Comparison of ENCODE assay signal across 18 cellular contexts in genomic region chr17:1078062-1078711, GRCh38.
DNase-seq lines count a peak whose midpoint lies in the region; TF ChIP-seq lines count a peak whose summit lies in the region.
"Had no signal": no experiment of that assay in that cellular context is flagged by ENCODE, and none has a peak within 500 bp of the region (broad histone marks: within the 10 kb centered on the region; RNA-seq: fewer than 3 reads in every experiment).

No MANE protein-coding gene starts in this region.

- no peak overlapping the region for H4K8ac ChIP-seq in trophoblast cell (ENCODE audit: low read depth, low read length)

- H3K27me3 ChIP-seq in HUES6 (ENCODE audit: control insufficient read depth, insufficient read depth, low read length) = peaks cover 14% of the 10 kb centered on the region; the same call in 1 of the 2 replicates
- H3K27me3 ChIP-seq in dorsolateral prefrontal cortex = peaks cover 0 to 18% (median 0%) of the 10 kb centered on the region in 45 donors
- no peaks in the 10 kb centered on the region for H3K27me3 ChIP-seq in neural progenitor cell
- H3K27me3 ChIP-seq in trophoblast cell (ENCODE audit: insufficient read depth, low read length) = no peaks in the 10 kb centered on the region
- H3K27me3 ChIP-seq in transverse colon = no peaks in the 10 kb centered on the region

- no peak overlapping the region for H3K18ac ChIP-seq in trophoblast cell (ENCODE audit: low read length)

- no peak for TF ChIP-seq POLR2A in transverse colon (IDR thresholded peaks at IDR 0.05)

- peaks cover 65% of the 10 kb centered on the region for H3K36me3 Mint-ChIP-seq in activated T-cell treated with anti-CD3 and anti-CD28 coated beads, Interleukin-2, amount 50 U/mL, for 24 hours (ENCODE audit: low read depth)
- peaks cover 8% of the 10 kb centered on the region for H3K36me3 Mint-ChIP-seq in neural progenitor cell

- TF ChIP-seq EP300 in transverse colon (IDR thresholded peaks at IDR 0.05; ENCODE audit: low read depth) = no peak

- H3K27ac Mint-ChIP-seq in activated T-cell treated with anti-CD3 and anti-CD28 coated beads, Interleukin-2, amount 50 U/mL, for 24 hours = peak overlapping the region; percentile 33
- peak overlapping the region; percentile 84 for H3K27ac Mint-ChIP-seq in neural progenitor cell
- H3K27ac Mint-ChIP-seq: activated naive CD4-positive, alpha-beta T cell treated with anti-CD3 and anti-CD28 coated beads, Interleukin-2, amount 10 ng/mL, durations not matched to agents 7 days and 5 days; CD4-positive, alpha-beta T cell had no signal

- no peak overlapping the region for H4K91ac ChIP-seq in trophoblast cell (ENCODE audit: low read depth, low read length)

- no peak overlapping the region for H3K4me3 Mint-ChIP-seq in activated T-cell treated with anti-CD3 and anti-CD28 coated beads, Interleukin-2, amount 50 U/mL, for 24 hours
- H3K4me3 Mint-ChIP-seq in neural progenitor cell = peak overlapping the region; percentile 50
- H3K4me3 Mint-ChIP-seq: activated naive CD4-positive, alpha-beta T cell treated with anti-CD3 and anti-CD28 coated beads, Interleukin-2, amount 10 ng/mL, durations not matched to agents 7 days and 5 days; CD4-positive, alpha-beta T cell had no signal

- TF ChIP-seq CTCF in dorsolateral prefrontal cortex (IDR thresholded peaks at IDR 0.05 in 54 of 56, conservative IDR thresholded peaks at IDR 0.05 in 2 of 56; ENCODE audit: low read depth in 1 of 56, partially characterized antibody in 56 of 56) (no peak), neural progenitor cell (IDR thresholded peaks at IDR 0.05) (no peak), transverse colon (IDR thresholded peaks at IDR 0.05) (no peak)

- no peak overlapping the region for H3K4ac ChIP-seq in trophoblast cell (ENCODE audit: low read depth, low read length)

- no peak overlapping the region for H2BK5ac ChIP-seq in trophoblast cell (ENCODE audit: low read depth, low read length, poor library complexity)

- no peak overlapping the region for H3K14ac ChIP-seq in trophoblast cell (ENCODE audit: low read length)

- H3K9me3 Mint-ChIP-seq in activated T-cell treated with anti-CD3 and anti-CD28 coated beads, Interleukin-2, amount 50 U/mL, for 24 hours = no peaks in the 10 kb centered on the region
- no peaks in the 10 kb centered on the region for H3K9me3 Mint-ChIP-seq in neural progenitor cell
- H3K9me3 Mint-ChIP-seq: activated naive CD4-positive, alpha-beta T cell treated with anti-CD3 and anti-CD28 coated beads, Interleukin-2, amount 10 ng/mL, durations not matched to agents 7 days and 5 days; CD4-positive, alpha-beta T cell had no signal

- in situ Hi-C loops in ACHN (cut with HindIII; ENCODE audit: low pct_ligation_motif_present, low pct_unique_long_range_greater_than_20kb, low sequenced_read_pairs) = no loop called here
- in situ Hi-C loops in transverse colon (cut with MboI; ENCODE audit: low pct_ligation_motif_present in 1 of 4, low pct_unique_long_range_greater_than_20kb in 1 of 4, low sequenced_read_pairs in 3 of 4) = no loop called here

- peaks cover 4% of the 10 kb centered on the region for H3K4me1 Mint-ChIP-seq in activated T-cell treated with anti-CD3 and anti-CD28 coated beads, Interleukin-2, amount 50 U/mL, for 24 hours (ENCODE audit: low read depth)
- H3K4me1 Mint-ChIP-seq in neural progenitor cell = peaks cover 44% of the 10 kb centered on the region
- H3K4me1 Mint-ChIP-seq: activated naive CD4-positive, alpha-beta T cell treated with anti-CD3 and anti-CD28 coated beads, Interleukin-2, amount 10 ng/mL, durations not matched to agents 7 days and 5 days had no signal

- H4K12ac ChIP-seq in trophoblast cell (ENCODE audit: low read depth, low read length) = no peak overlapping the region

- intact Hi-C loops in dorsolateral prefrontal cortex (cut with DNase I) = no loop called here
- intact Hi-C loops in transverse colon (cut with DNase I; ENCODE audit: low total_unique reads) = no loop called here

- no peak overlapping the region for H2AK5ac ChIP-seq in trophoblast cell (ENCODE audit: low read length)

- no peaks in the 10 kb centered on the region for H4K20me1 ChIP-seq in neural progenitor cell (ENCODE audit: low read depth)

- H2BK12ac ChIP-seq in trophoblast cell (ENCODE audit: low read length) = no peak overlapping the region

- H3K4me3 ChIP-seq in HUES6 (ENCODE audit: low read depth, low read length) (peak overlapping the region; percentile 37; the same call in 1 of the 2 replicates), dorsolateral prefrontal cortex (peak overlapping the region in 36 of 59 donors; percentile 3 to 44 (median 23)), neural progenitor cell (no peak overlapping the region), trophoblast cell (ENCODE audit: low read depth, low read length) (no peak overlapping the region), transverse colon (no peak overlapping the region)
- H3K4me3 ChIP-seq: coronary artery had no signal

- H3K9me3 ChIP-seq in HUES6 (ENCODE audit: control insufficient read depth, insufficient read depth, low read depth, low read length) (no peaks in the 10 kb centered on the region), neural progenitor cell (ENCODE audit: low read depth) (no peaks in the 10 kb centered on the region), trophoblast cell (ENCODE audit: insufficient read depth, low read depth, low read length) (peaks cover 3% of the 10 kb centered on the region), transverse colon (no peaks in the 10 kb centered on the region)

- H3K36me3 ChIP-seq in HUES6 (ENCODE audit: control insufficient read depth, insufficient read depth, low read length) = 0 out of 2 replicates have a peak, but pooled peaks cover 4% of the 10 kb centered on the region
- H3K36me3 ChIP-seq in neural progenitor cell = no peaks in the 10 kb centered on the region
- H3K36me3 ChIP-seq in trophoblast cell (ENCODE audit: control insufficient read depth in 1 of 2, insufficient read depth in 2 of 2, low read length in 2 of 2) = peaks cover 25 to 30% of the 10 kb centered on the region in 2 experiments
- peaks cover 0 to 8% (median 5%) of the 10 kb centered on the region in 4 donors for H3K36me3 ChIP-seq in transverse colon

- H3K4me1 ChIP-seq in HUES6 (ENCODE audit: control insufficient read depth, insufficient read depth, low read length) (peaks cover 24% of the 10 kb centered on the region), neural progenitor cell (peaks cover 14% of the 10 kb centered on the region), trophoblast cell (ENCODE audit: control insufficient read depth in 1 of 2, insufficient read depth in 2 of 2, low read length in 2 of 2) (no peaks in the 10 kb centered on the region), transverse colon (peaks cover 7 to 48% (median 39%) of the 10 kb centered on the region in 4 donors)

- no peak overlapping the region for H3K23ac ChIP-seq in trophoblast cell (ENCODE audit: low read length)

- no peaks in the 10 kb centered on the region for H3K79me2 ChIP-seq in neural progenitor cell (ENCODE audit: low read depth)
- no peaks in the 10 kb centered on the region for H3K79me2 ChIP-seq in trophoblast cell (ENCODE audit: control insufficient read depth, insufficient read depth, low read length, poor library complexity)

- no peaks in the 10 kb centered on the region for H3K27me3 Mint-ChIP-seq in activated T-cell treated with anti-CD3 and anti-CD28 coated beads, Interleukin-2, amount 50 U/mL, for 24 hours
- H3K27me3 Mint-ChIP-seq in neural progenitor cell (ENCODE audit: insufficient read depth, low read depth) = peaks cover 7% of the 10 kb centered on the region
- H3K27me3 Mint-ChIP-seq: activated naive CD4-positive, alpha-beta T cell treated with anti-CD3 and anti-CD28 coated beads, Interleukin-2, amount 10 ng/mL, durations not matched to agents 7 days and 5 days; CD4-positive, alpha-beta T cell had no signal

- no CpG with 5 or more reads among the region's 37 CpGs for WGBS in trophoblast cell (ENCODE audit: extremely low coverage, insufficient coverage, insufficient read length)
- 87% methylated on average over 37 of the region's 37 CpGs; no CpG with 5 or more reads in 1 of the 2 donors for WGBS in transverse colon (ENCODE audit: low coverage in 1 of 2), 2 donors

- no peak overlapping the region for H2BK120ac ChIP-seq in trophoblast cell (ENCODE audit: insufficient read depth, low read length, poor library complexity)

- H2AFZ ChIP-seq in neural progenitor cell (replicated peaks) = no peak overlapping the region
- H2AFZ ChIP-seq in trophoblast cell (ENCODE audit: insufficient read depth, low read length, poor library complexity) = no peak overlapping the region

- H3K9ac ChIP-seq in HUES6 (ENCODE audit: low read length) = peak overlapping the region; percentile 23
- no peak overlapping the region for H3K9ac ChIP-seq in neural progenitor cell
- H3K9ac ChIP-seq in trophoblast cell (ENCODE audit: low read length) = no peak overlapping the region

- H3K27ac ChIP-seq in HUES6 (ENCODE audit: low read depth, low read length) (no peak overlapping the region), dorsolateral prefrontal cortex (peak overlapping the region in 13 of 59 donors; percentile 2 to 51 (median 29)), neural progenitor cell (no peak overlapping the region), trophoblast cell (ENCODE audit: low read depth, low read length) (no peak overlapping the region), transverse colon (no peak overlapping the region)
- H3K27ac ChIP-seq: coronary artery had no signal

- DNase-seq in activated T-cell treated with anti-CD3 and anti-CD28 coated beads, Interleukin-2, amount 50 U/mL, for 24 hours = no peak
- no peak for DNase-seq in activated T-cell treated with anti-CD3 and anti-CD28 coated beads for 4 hours
- DNase-seq in dorsolateral prefrontal cortex = no peak
- DNase-seq in neural progenitor cell (ENCODE audit: low spot score) = no peak
- DNase-seq in trophoblast cell = no peak
- DNase-seq in ACHN = no peak
- DNase-seq in transverse colon = no peak
- DNase-seq: activated CD4-positive, alpha-beta T cell treated with anti-CD3 and anti-CD28 coated beads, Interleukin-2, amount 50 U/mL, for 4 hours; activated naive CD4-positive, alpha-beta T cell treated with anti-CD3 and anti-CD28 coated beads, Interleukin-2, amount 10 ng/mL, durations not matched to agents 7 days and 5 days; CD4-positive, alpha-beta T cell; foreskin fibroblast; Karpas-422; NCI-H1436; occipital lobe; stimulated activated CD4-positive, alpha-beta T cell treated with anti-CD3 and anti-CD28 coated beads, Interleukin-2, amount 100 ng/mL, for 24 hours; T-helper 1 cell had no signal

- H3K4me2 ChIP-seq in neural progenitor cell (peak overlapping the region; percentile 10), trophoblast cell (ENCODE audit: low read length) (no peak overlapping the region)

- H3K79me1 ChIP-seq in trophoblast cell (ENCODE audit: low read length) = no peaks in the 10 kb centered on the region

- peaks cover under 1% of the 10 kb centered on the region for H3F3A ChIP-seq in neural progenitor cell (ENCODE audit: low read depth)

Comparison
In these comparisons a context has a peak if more than half of its experiments do, and no peak if none do; other contexts are left out.
1. H3K4me3 ChIP-seq: peak in HUES6 (single experiment) and dorsolateral prefrontal cortex (36 of 59); none in neural progenitor cell (single experiment), trophoblast cell (single experiment) and transverse colon (0 of 4).